Comparison of ENCODE assay signal across 7 cellular contexts in the genomic region with DNA sequence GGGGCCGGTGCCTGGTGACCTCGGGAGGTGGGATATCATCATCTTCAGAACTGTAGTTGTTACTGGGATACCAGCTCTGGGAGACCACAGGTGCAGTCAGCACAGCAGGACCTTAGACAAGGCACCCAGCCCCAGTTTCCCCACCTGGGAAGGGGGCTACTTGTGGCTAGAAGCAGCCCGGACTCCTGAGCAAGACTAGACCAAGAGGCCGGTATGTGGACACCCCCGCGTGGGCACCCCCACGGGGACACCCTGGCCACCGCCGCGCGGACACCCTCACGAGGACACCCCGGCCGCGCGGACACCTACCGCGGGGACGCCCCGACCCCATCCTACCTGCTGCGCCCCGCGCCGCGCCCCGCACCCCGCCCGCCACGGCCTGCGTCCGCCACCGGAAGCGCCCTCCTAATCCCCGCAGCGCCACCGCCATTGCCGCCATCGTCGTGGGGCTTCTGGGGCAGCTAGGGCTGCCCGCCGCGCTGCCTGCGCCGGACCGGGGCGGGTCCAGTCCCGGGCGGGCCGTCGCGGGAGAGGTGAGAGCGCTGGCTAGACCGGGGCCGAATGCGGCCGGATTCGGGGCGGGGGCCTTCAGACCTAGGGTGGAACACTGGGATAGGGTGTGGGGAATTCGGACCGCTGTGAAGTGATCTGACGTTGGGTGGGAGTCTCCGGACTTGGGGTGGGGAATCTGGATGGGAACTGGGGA. TPM values are rescaled to one million over a fixed set of nuclear protein-coding genes. Genes with fewer than 3 reads are reported as not detected.
DNase-seq lines count a peak whose midpoint lies in the region; ATAC-seq, FAIRE-seq and TF ChIP-seq lines count a peak whose summit lies in the region.

A gene (plus strand): TSS at position 408 of the 706 bp plus-strand sequence. CDS start 20,755 bp downstream, outside the sequence.
A gene (minus strand): TSS at position 454 of the 706 bp plus-strand sequence. CDS start 15 bp downstream, at position 439.

- H3K4me3 Mint-ChIP-seq in activated naive CD8-positive, alpha-beta T cell treated with anti-CD3 and anti-CD28 coated beads for 36 hours = peak within 1 kb of the TSS; percentile 98

- peak; percentile 81 for FAIRE-seq in GM12891 (lab: Jason Lieb, UNC)

- TF ChIP-seq CTCF in SK-N-SH (IDR thresholded peaks at IDR 0.05) (no peak), upper lobe of left lung (IDR thresholded peaks at IDR 0.05) (no peak)

- peaks cover 28% of the 10 kb centered on the region for H3F3A ChIP-seq in SK-N-SH (replicated peaks; ENCODE audit: insufficient read depth)

- ATAC-seq in HG03439 (IDR thresholded peaks at IDR 0.05; ENCODE audit: unreplicated experiment) = peak; percentile 57
- peak; percentile 93 for ATAC-seq in Right ventricle myocardium superior (ENCODE audit: poor library complexity)
- ATAC-seq in upper lobe of left lung (ENCODE audit: low FRiP score in 2 of 2) = peak; percentile 89 to 94

- H3K4me1 ChIP-seq in SK-N-SH (ENCODE audit: control insufficient read depth in 1 of 2, insufficient read depth in 2 of 2, low read depth in 1 of 2, low read length in 1 of 2) (peaks cover 14 to 23% of the 10 kb centered on the region in 2 experiments; a peak in 3 of 4 replicates), upper lobe of left lung (peaks cover 28 to 62% (median 47%) of the 10 kb centered on the region in 4 donors)

- TF ChIP-seq POLR2A in GM12891 (IDR thresholded peaks at IDR 0.05; ENCODE audit: low read depth, low read length) (peak; percentile 74), upper lobe of left lung (IDR thresholded peaks at IDR 0.05) (peak in 2 of 4 donors; percentile 49 to 79)

- H4K20me1 ChIP-seq in SK-N-SH (ENCODE audit: insufficient read depth) = no peaks in the 10 kb centered on the region

- H3K36me3 ChIP-seq in SK-N-SH (replicated peaks in 1 of 2; ENCODE audit: control insufficient read depth in 1 of 2, insufficient read depth in 2 of 2, low read length in 1 of 2) = peaks cover 0 to 2% of the 10 kb centered on the region in 2 experiments
- H3K36me3 ChIP-seq in upper lobe of left lung = no peaks in the 10 kb centered on the region

- H3K4me3 ChIP-seq in SK-N-SH (ENCODE audit: low read depth in 2 of 2, low read length in 1 of 2) = peak within 1 kb of the TSS; percentile 73 to 75
- H3K4me3 ChIP-seq in upper lobe of left lung = peak within 1 kb of the TSS; percentile 58 to 89 (median 74)

- no peaks in the 10 kb centered on the region for H3K9me2 ChIP-seq in SK-N-SH

- intact Hi-C loops in Right ventricle myocardium superior (cut with DNase I) = no loop called here
- intact Hi-C loops in posterior vena cava (cut with DNase I) = no loop called here

- CTCF ChIA-PET in SK-N-SH (lab: Yijun Ruan, JAX) = interaction anchor here (1.0 to 3.5 kb wide), 5 partner anchors 31 to 211 kb away, joined by 3 to 15 read pairs (median 7); no protein-coding TSS in a partner anchor

- H3K9me3 Mint-ChIP-seq in activated naive CD8-positive, alpha-beta T cell treated with anti-CD3 and anti-CD28 coated beads for 36 hours = peaks cover 5% of the 10 kb centered on the region

- H3K36me3 Mint-ChIP-seq in activated naive CD8-positive, alpha-beta T cell treated with anti-CD3 and anti-CD28 coated beads for 36 hours = peaks cover 36% of the 10 kb centered on the region

- H3K27ac Mint-ChIP-seq in activated naive CD8-positive, alpha-beta T cell treated with anti-CD3 and anti-CD28 coated beads for 36 hours = peak within 1 kb of the TSS; percentile 96

- H3K9me3 ChIP-seq in SK-N-SH = no peaks in the 10 kb centered on the region
- no peaks in the 10 kb centered on the region for H3K9me3 ChIP-seq in upper lobe of left lung

- TF ChIP-seq EP300 in SK-N-SH (IDR thresholded peaks at IDR 0.05; ENCODE audit: borderline replicate concordance in 1 of 2, low read depth in 1 of 2, low read length in 1 of 2) = 0 out of 4 replicates have a peak, but pooled peaks of 1 of the 2 experiments have one; percentile 11
- no peak for TF ChIP-seq EP300 in upper lobe of left lung (IDR thresholded peaks at IDR 0.05)

- peaks cover 31% of the 10 kb centered on the region for H3K4me1 Mint-ChIP-seq in activated naive CD8-positive, alpha-beta T cell treated with anti-CD3 and anti-CD28 coated beads for 36 hours

- peaks cover 77% of the 10 kb centered on the region for H3K79me2 ChIP-seq in SK-N-SH (ENCODE audit: insufficient read depth)

- H3K4me2 ChIP-seq in SK-N-SH = peak within 1 kb of the TSS; percentile 98

- H3K27me3 ChIP-seq in SK-N-SH (ENCODE audit: insufficient read depth) = no peaks in the 10 kb centered on the region
- no peaks in the 10 kb centered on the region for H3K27me3 ChIP-seq in upper lobe of left lung

- DNase-seq in GM12891 (ENCODE audit: insufficient read length, low spot score) (peak; percentile 91), SK-N-SH (peak; percentile 96), Right ventricle myocardium superior (peak; percentile 87), posterior vena cava (ENCODE audit: low spot score) (peak; percentile 94), upper lobe of left lung (peak; percentile 70 to 95)
- peak; percentile 79 for DNase-seq in activated naive CD8-positive, alpha-beta T cell treated with anti-CD3 and anti-CD28 coated beads for 36 hours

- TF ChIP-seq RAD21 in SK-N-SH (IDR thresholded peaks at IDR 0.05; ENCODE audit: low read length) = no peak

- WGBS in SK-N-SH (ENCODE audit: low lambda C conversion rate) = under 1% methylated on average over 17 of the region's 62 CpGs
- WGBS in upper lobe of left lung, 2 donors = 0 to 2% methylated on average over 5 to 26 of the region's 62 CpGs

- POLR2A ChIA-PET in SK-N-SH (lab: Yijun Ruan, JAX) = no interaction called here

- H2AFZ ChIP-seq in SK-N-SH (ENCODE audit: low read depth) = peak within 1 kb of the TSS; percentile 73

- no peaks in the 10 kb centered on the region for H3K27me3 Mint-ChIP-seq in activated naive CD8-positive, alpha-beta T cell treated with anti-CD3 and anti-CD28 coated beads for 36 hours

- peak within 1 kb of the TSS; percentile 91 to 96 for H3K27ac ChIP-seq in SK-N-SH (ENCODE audit: low read depth in 2 of 2, low read length in 1 of 2)
- peak within 1 kb of the TSS; percentile 92 to 98 (median 96) for H3K27ac ChIP-seq in upper lobe of left lung

- H3K9ac ChIP-seq in SK-N-SH = peak within 1 kb of the TSS; percentile 97

TF ChIP-seq in GM12891, 5 proteins besides CTCF, POLR2A, EP300 and RAD21:
- TF ChIP-seq POLR2AphosphoS5 (IDR thresholded peaks at IDR 0.05; ENCODE audit: low read depth, low read length) = 0 out of 2 replicates have a peak, but pooled peaks have one; percentile 44
- TF ChIP-seq POU2F2 (IDR thresholded peaks at IDR 0.05; ENCODE audit: low read depth, low read length) = no peak
- TF ChIP-seq TAF1 (IDR thresholded peaks at IDR 0.05; ENCODE audit: low read depth, low read length) = peak; percentile 79; the same call in 1 of the 2 replicates
- no peak for TF ChIP-seq PAX5 (IDR thresholded peaks at IDR 0.05; ENCODE audit: insufficient read depth, low read length, severe bottlenecking)
- TF ChIP-seq SPI1 (IDR thresholded peaks at IDR 0.05; ENCODE audit: low read depth, low read length) = no peak

TF ChIP-seq in SK-N-SH, 30 proteins besides CTCF, POLR2A, EP300 and RAD21 (continues in another document):
- TF ChIP-seq TCF12 (IDR thresholded peaks at IDR 0.05) = no peak
- peak; percentile 89 for TF ChIP-seq YY1 (IDR thresholded peaks at IDR 0.05; ENCODE audit: low read depth)
- no peak for TF ChIP-seq GATA2 (CRISPR knock-in tag; IDR thresholded peaks at IDR 0.05)
- no peak for TF ChIP-seq SMC3 (IDR thresholded peaks at IDR 0.05; ENCODE audit: low read depth, low read length)
- TF ChIP-seq, protein P1, sequence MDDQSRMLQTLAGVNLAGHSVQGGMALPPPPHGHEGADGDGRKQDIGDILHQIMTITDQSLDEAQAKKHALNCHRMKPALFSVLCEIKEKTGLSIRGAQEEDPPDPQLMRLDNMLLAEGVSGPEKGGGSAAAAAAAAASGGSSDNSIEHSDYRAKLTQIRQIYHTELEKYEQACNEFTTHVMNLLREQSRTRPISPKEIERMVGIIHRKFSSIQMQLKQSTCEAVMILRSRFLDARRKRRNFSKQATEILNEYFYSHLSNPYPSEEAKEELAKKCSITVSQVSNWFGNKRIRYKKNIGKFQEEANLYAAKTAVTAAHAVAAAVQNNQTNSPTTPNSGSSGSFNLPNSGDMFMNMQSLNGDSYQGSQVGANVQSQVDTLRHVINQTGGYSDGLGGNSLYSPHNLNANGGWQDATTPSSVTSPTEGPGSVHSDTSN (IDR thresholded peaks at IDR 0.05) = no peak
- TF ChIP-seq JUND (IDR thresholded peaks at IDR 0.05) = no peak
- TF ChIP-seq EZH2phosphoT487 (IDR thresholded peaks at IDR 0.05; ENCODE audit: borderline replicate concordance, low read depth) = no peak
- no peak for TF ChIP-seq FOXJ3 (CRISPR knock-in tag; IDR thresholded peaks at IDR 0.05)
- no peak for TF ChIP-seq CHD2 (IDR thresholded peaks at IDR 0.05; ENCODE audit: low read length, partially characterized antibody)
- peak; percentile 90 for TF ChIP-seq TAF1 (IDR thresholded peaks at IDR 0.05; ENCODE audit: borderline replicate concordance, low read depth, low read length)
- no peak for TF ChIP-seq RXRA (IDR thresholded peaks at IDR 0.05; ENCODE audit: borderline replicate concordance, low read depth)
- peak; percentile 59 for TF ChIP-seq POLR2AphosphoS5 (IDR thresholded peaks at IDR 0.05; ENCODE audit: low read depth, low read length)
- 0 out of 2 replicates have a peak, but pooled peaks have one; percentile 19 for TF ChIP-seq SIN3A (IDR thresholded peaks at IDR 0.05; ENCODE audit: borderline replicate concordance, low read depth, low read length)
- no peak for TF ChIP-seq NRF1 (IDR thresholded peaks at IDR 0.05; ENCODE audit: low read depth, low read length)

RNA-seq across cellular contexts. Expression of the first gene that starts in this region (rescaled TPM):
- polyA plus RNA-seq in GM12891 (2012; ENCODE audit: low read depth, missing spikeins) = 69.5 TPM
- polyA plus RNA-seq in SK-N-SH (2012; rRNA removed) = 205 and 343 TPM in 2 replicates
- 170 and 298 TPM in 2 replicates for polyA plus RNA-seq in SK-N-SH (2012; cell fraction: cytosol; rRNA removed)
- polyA plus RNA-seq in SK-N-SH (2012; cell fraction: nucleus; rRNA removed) = 209 and 222 TPM in 2 replicates
- 10 to 100 TPM; 76.1 to 79.6 TPM for total RNA-seq in activated naive CD8-positive, alpha-beta T cell treated with anti-CD3 and anti-CD28 coated beads for 36 hours
- total RNA-seq in Right ventricle myocardium superior (75.3 TPM), posterior vena cava (10 to 100 TPM; 81.7 to 95.4 TPM), upper lobe of left lung (100 to 1,000 TPM; 136 to 475 (median 272) TPM)

RNA-seq across cellular contexts. Expression of the second gene that starts in this region (rescaled TPM):
- polyA plus RNA-seq in GM12891 (2012; ENCODE audit: low read depth, missing spikeins) = 13.3 TPM
- polyA plus RNA-seq in SK-N-SH (2012; rRNA removed) = 33.5 and 34.7 TPM in 2 replicates
- 16.1 and 21.5 TPM in 2 replicates for polyA plus RNA-seq in SK-N-SH (2012; cell fraction: cytosol; rRNA removed)
- 59.6 and 61.9 TPM in 2 replicates for polyA plus RNA-seq in SK-N-SH (2012; cell fraction: nucleus; rRNA removed)
- 10 to 100 TPM; 20.3 to 20.9 TPM for total RNA-seq in activated naive CD8-positive, alpha-beta T cell treated with anti-CD3 and anti-CD28 coated beads for 36 hours
- 40.4 TPM for total RNA-seq in Right ventricle myocardium superior
- 10 to 100 TPM; 13.9 to 19.2 TPM for total RNA-seq in posterior vena cava
- total RNA-seq in upper lobe of left lung = 10 to 100 TPM; 29.6 to 78.6 (median 49.3) TPM

Comparison
In these comparisons a context has a peak if more than half of its experiments do, and no peak if none do; other contexts are left out.
1. Peak in every context shown above with its lines: DNase-seq, ATAC-seq, H3K4me3 ChIP-seq and H3K27ac ChIP-seq.